22 cellular contexts compared by ENCODE assay signal in the genomic region with DNA sequence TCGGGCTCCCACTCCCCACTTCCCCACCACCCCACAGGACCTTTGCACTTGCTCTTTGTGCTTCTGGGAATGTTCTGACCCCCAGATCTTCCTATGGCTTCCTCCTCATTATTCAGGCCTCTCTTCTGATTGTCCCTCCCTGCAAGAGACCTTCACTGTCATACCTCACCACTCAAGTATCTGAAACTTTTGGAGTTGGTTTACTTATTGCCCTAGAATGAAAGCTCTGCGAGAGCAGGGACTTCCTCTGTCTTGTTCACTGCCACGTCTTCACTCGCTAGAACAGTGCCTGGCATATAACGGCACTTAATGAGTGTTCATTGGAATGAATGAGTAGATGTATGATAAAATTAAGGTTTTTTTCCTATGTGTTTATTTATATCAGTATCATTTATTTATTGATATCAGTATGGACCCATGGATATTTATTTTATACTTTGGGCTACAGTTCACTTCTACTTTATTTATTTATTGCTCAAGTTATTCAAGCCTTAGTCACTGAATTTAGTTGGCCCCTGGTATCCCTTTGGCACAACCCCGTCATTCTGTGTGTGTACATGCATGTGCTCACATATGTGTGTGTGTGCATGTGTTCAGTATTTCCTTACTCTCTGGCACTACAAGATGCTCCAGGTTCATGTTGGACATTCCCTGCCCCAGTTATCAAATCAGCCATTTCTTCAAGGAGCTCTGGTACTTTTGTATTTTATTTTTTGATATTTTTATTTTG.
DNase-seq lines count a peak whose midpoint lies in the region; ATAC-seq and TF ChIP-seq lines count a peak whose summit lies in the region.
"Had no signal": no experiment of that assay in that cellular context is flagged by ENCODE, and none has a peak within 500 bp of the region (broad histone marks: within the 10 kb centered on the region; RNA-seq: fewer than 3 reads in every experiment).

No MANE protein-coding gene starts in this region.

- TF ChIP-seq CTCF in AG04450 (IDR thresholded peaks at IDR 0.05; ENCODE audit: low read depth, low read length) = no peak
- TF ChIP-seq CTCF in HFFc6 (IDR thresholded peaks at IDR 0.05) = no peak
- TF ChIP-seq CTCF in brain microvascular endothelial cell (IDR thresholded peaks at IDR 0.05; ENCODE audit: low read depth, low read length, missing control alignments) = no peak

- H3K36me3 ChIP-seq in brain microvascular endothelial cell (replicated peaks) = peaks cover 2% of the 10 kb centered on the region
- H3K36me3 ChIP-seq: BE2C, HAP-1 had no signal

- 0 out of 2 replicates have a peak overlapping the region, but pooled peaks have one; percentile 77 for H3K27ac Mint-ChIP-seq in HFFc6
- H3K27ac Mint-ChIP-seq in activated T-cell treated with anti-CD3 and anti-CD28 coated beads, Interleukin-2, amount 50 U/mL, for 72 hours = no peak overlapping the region
- H3K27ac Mint-ChIP-seq: CD8-positive, alpha-beta memory T cell had no signal

- peaks cover 6% of the 10 kb centered on the region for H3K27me3 Mint-ChIP-seq in HFFc6 (ENCODE audit: insufficient read depth)
- peaks cover 6% of the 10 kb centered on the region for H3K27me3 Mint-ChIP-seq in activated T-cell treated with anti-CD3 and anti-CD28 coated beads, Interleukin-2, amount 50 U/mL, for 72 hours (ENCODE audit: low read depth)

- peak overlapping the region; percentile 80 for H3K27ac ChIP-seq in AG04450 (ENCODE audit: low read depth, low read length)
- H3K27ac ChIP-seq in brain microvascular endothelial cell = peak overlapping the region; percentile 50
- H3K27ac ChIP-seq: 22Rv1, PC-9 had no signal

- POLR2A ChIA-PET in AG04450 (lab: Yijun Ruan, JAX) = interaction anchor here (1.0 to 1.2 kb wide), 3 partner anchors 10 to 24 kb away, joined by 3 to 4 read pairs (median 3); no protein-coding TSS in a partner anchor

- in situ Hi-C loops in brain microvascular endothelial cell (cut with HindIII; ENCODE audit: low pct_ligation_motif_present, low sequenced_read_pairs) = no loop called here

- H3K36me3 Mint-ChIP-seq in HFFc6 (ENCODE audit: low read depth) = peaks cover 39% of the 10 kb centered on the region
- peaks cover 2 to 4% of the 10 kb centered on the region in 2 donors for H3K36me3 Mint-ChIP-seq in activated T-cell treated with anti-CD3 and anti-CD28 coated beads, Interleukin-2, amount 50 U/mL, for 72 hours (ENCODE audit: insufficient read depth in 2 of 2)
- H3K36me3 Mint-ChIP-seq: CD14-positive monocyte; CD8-positive, alpha-beta memory T cell had no signal

- CTCF ChIA-PET in AG04450 (lab: Charles Lee) = no interaction called here

- H3K4me1 Mint-ChIP-seq in HFFc6 (ENCODE audit: low read depth) = peaks cover 53% of the 10 kb centered on the region
- H3K4me1 Mint-ChIP-seq in activated T-cell treated with anti-CD3 and anti-CD28 coated beads, Interleukin-2, amount 50 U/mL, for 72 hours (ENCODE audit: low read depth) = no peaks in the 10 kb centered on the region
- H3K4me1 Mint-ChIP-seq: CD14-positive monocyte; CD8-positive, alpha-beta memory T cell had no signal

- H3K27me3 ChIP-seq in AG04450 (ENCODE audit: control insufficient read depth, insufficient read depth, low read length) = no peaks in the 10 kb centered on the region
- no peaks in the 10 kb centered on the region for H3K27me3 ChIP-seq in brain microvascular endothelial cell (replicated peaks)
- H3K27me3 ChIP-seq: BE2C had no signal

- no peak overlapping the region for H3K4me3 ChIP-seq in AG04450 (ENCODE audit: low read depth, low read length)
- no peak overlapping the region for H3K4me3 ChIP-seq in brain microvascular endothelial cell (ENCODE audit: low read depth, low read length)
- H3K4me3 ChIP-seq: HAP-1, PC-9 had no signal

- H3K9me3 Mint-ChIP-seq in HFFc6 = peaks cover 7% of the 10 kb centered on the region
- peaks cover 4 to 5% of the 10 kb centered on the region in 2 donors for H3K9me3 Mint-ChIP-seq in activated T-cell treated with anti-CD3 and anti-CD28 coated beads, Interleukin-2, amount 50 U/mL, for 72 hours

- no peak for ATAC-seq in activated T-cell treated with anti-CD3 and anti-CD28 coated beads, Interleukin-2, amount 50 U/mL, for 72 hours (replicated peaks in 1 of 2)

- H3K9me3 ChIP-seq in AG04450 (ENCODE audit: control insufficient read depth, insufficient read depth, low read length) = peaks cover 7% of the 10 kb centered on the region; the same call in 1 of the 2 replicates
- H3K9me3 ChIP-seq: BE2C had no signal

- H3K4me3 Mint-ChIP-seq in HFFc6 = no peak overlapping the region
- no peak overlapping the region for H3K4me3 Mint-ChIP-seq in activated T-cell treated with anti-CD3 and anti-CD28 coated beads, Interleukin-2, amount 50 U/mL, for 72 hours
- H3K4me3 Mint-ChIP-seq: CD14-positive monocyte had no signal

- DNase-seq in AG04450 (ENCODE audit: low read depth, low spot score) (no peak), HFFc6 (no peak), brain microvascular endothelial cell (no peak), kidney tubule cell (ENCODE audit: low spot score) (peak; percentile 29), midbrain (lab: John Stamatoyannopoulos, UW) (no peak), NCI-H187 (lab: John Stamatoyannopoulos, UW) (no peak)
- no peak for DNase-seq in activated T-cell treated with anti-CD3 and anti-CD28 coated beads, Interleukin-2, amount 50 U/mL, for 72 hours
- DNase-seq: BE2C; CD8-positive, alpha-beta memory T cell; DMS 273 treated with DMSO at 0.1 percent for 48 hours; DMS79; Karpas-422; MV-4-11; NCI-H1105; NCI-H2081; NCI-H2227 treated with DMSO at 0.1 percent for 48 hours; NCI-H526 treated with DMSO at 0.1 percent for 48 hours; PC-9; Right ventricle myocardium superior had no signal
